Comparison of ENCODE assay signal across 8 cellular contexts in the genomic region with DNA sequence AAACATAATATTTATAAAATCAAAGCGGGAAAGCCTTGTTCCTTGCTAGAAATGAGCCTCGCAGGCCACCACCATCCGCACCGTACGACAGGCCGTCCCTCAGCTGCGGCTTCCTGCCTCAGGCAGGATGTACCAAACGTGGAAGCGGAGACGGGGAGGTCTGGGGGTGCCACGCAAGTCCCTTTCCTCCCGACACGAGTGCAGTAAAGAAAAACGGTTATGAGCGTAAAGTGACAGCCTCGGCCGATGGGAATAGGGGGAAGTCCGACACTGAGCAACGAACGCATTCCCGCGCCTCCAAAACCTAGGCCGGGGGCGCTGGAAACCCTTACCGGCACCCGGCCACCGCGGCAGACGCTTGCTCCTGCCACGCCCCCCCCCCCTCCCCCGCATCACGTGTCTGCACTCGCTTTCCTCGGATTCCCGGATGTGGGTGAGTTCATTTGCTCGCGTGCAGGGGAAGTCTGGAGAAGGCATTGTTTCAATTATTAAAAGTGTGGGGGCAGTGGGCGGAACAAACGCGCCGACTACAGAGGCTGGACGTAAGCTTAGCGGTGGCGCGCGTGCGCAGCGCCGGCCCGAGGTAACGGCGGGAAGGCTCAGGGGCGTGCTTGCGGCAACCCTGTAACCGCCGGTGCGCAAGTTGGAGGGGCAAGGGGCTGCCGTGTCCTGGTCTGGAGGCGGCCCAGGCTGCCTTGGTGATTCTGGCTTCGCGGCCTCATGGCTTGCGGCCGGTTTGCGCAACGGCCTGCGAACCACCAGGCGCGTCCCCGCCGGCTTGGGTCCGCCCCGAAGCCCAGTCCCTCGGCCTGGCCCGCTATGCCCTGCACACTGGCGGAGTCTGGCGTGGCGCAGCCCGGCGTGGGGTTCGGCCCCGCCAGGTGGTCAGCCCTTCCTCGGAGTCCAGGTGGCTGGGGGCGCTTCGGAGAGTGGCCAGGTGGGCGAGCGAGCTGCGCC. TPM values are rescaled to one million over a fixed set of nuclear protein-coding genes. Genes with fewer than 3 reads are reported as not detected.
DNase-seq lines count a peak whose midpoint lies in the region; ATAC-seq and TF ChIP-seq lines count a peak whose summit lies in the region.

A gene with protein sequence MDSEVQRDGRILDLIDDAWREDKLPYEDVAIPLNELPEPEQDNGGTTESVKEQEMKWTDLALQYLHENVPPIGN (minus strand): TSS at position 366 of the 957 bp plus-strand sequence. CDS start 3,081 bp downstream, outside the sequence.
A gene (plus strand): TSS at position 438 of the 957 bp plus-strand sequence. CDS start 9,264 bp downstream, outside the sequence.

- H3K27me3 ChIP-seq in H7 (ENCODE audit: control insufficient read depth, insufficient read depth, low read length) = no peaks in the 10 kb centered on the region

- ATAC-seq in stimulated activated naive CD8-positive, alpha-beta T cell treated with anti-CD3 and anti-CD28 coated beads, Interleukin-15, amount 100 ng/mL, for 72 hours = peak; percentile 90

- H3K4me3 ChIP-seq in H7 (ENCODE audit: insufficient read depth, low read depth, low read length) (peak within 1 kb of the TSS; percentile 80), fibroblast of the aortic adventitia (ENCODE audit: low read depth, low read length) (peak within 1 kb of the TSS; percentile 94)

- peaks cover 48% of the 10 kb centered on the region for H3K36me3 Mint-ChIP-seq in nephron progenitor cell (ENCODE audit: low read depth)

- peaks cover 7% of the 10 kb centered on the region for H3K36me3 ChIP-seq in H7 (replicated peaks; ENCODE audit: control insufficient read depth, insufficient read depth, low read length)

- H3K4me3 Mint-ChIP-seq in nephron progenitor cell = peak within 1 kb of the TSS; percentile 88
- H3K4me3 Mint-ChIP-seq in stimulated activated naive CD8-positive, alpha-beta T cell treated with anti-CD3 and anti-CD28 coated beads, Interleukin-15, amount 100 ng/mL, for 72 hours = peak within 1 kb of the TSS; percentile 96 to 100

- H3K27ac Mint-ChIP-seq in nephron progenitor cell = peak within 1 kb of the TSS; percentile 99
- H3K27ac Mint-ChIP-seq in stimulated activated naive CD8-positive, alpha-beta T cell treated with anti-CD3 and anti-CD28 coated beads, Interleukin-15, amount 100 ng/mL, for 72 hours = peak within 1 kb of the TSS; percentile 98 to 99

- H3K27me3 Mint-ChIP-seq in nephron progenitor cell (ENCODE audit: low read depth, poor library complexity) = peaks cover 2% of the 10 kb centered on the region
- H3K27me3 Mint-ChIP-seq in stimulated activated naive CD8-positive, alpha-beta T cell treated with anti-CD3 and anti-CD28 coated beads, Interleukin-15, amount 100 ng/mL, for 72 hours = no peaks in the 10 kb centered on the region

- H3K9me3 Mint-ChIP-seq in nephron progenitor cell = no peaks in the 10 kb centered on the region
- H3K9me3 Mint-ChIP-seq in stimulated activated naive CD8-positive, alpha-beta T cell treated with anti-CD3 and anti-CD28 coated beads, Interleukin-15, amount 100 ng/mL, for 72 hours = no peaks in the 10 kb centered on the region

- peaks cover 40% of the 10 kb centered on the region for H3K4me1 Mint-ChIP-seq in nephron progenitor cell
- peaks cover 59% of the 10 kb centered on the region for H3K4me1 Mint-ChIP-seq in stimulated activated naive CD8-positive, alpha-beta T cell treated with anti-CD3 and anti-CD28 coated beads, Interleukin-15, amount 100 ng/mL, for 72 hours

- DNase-seq in ELF-1 (ENCODE audit: low read depth, low spot score) = peak; percentile 98
- DNase-seq in H7 = peak; percentile 92
- DNase-seq in M059J (ENCODE audit: low read depth) = peak; percentile 100
- peak; percentile 96 to 97 for DNase-seq in SHP77 (lab: John Stamatoyannopoulos, UW)
- DNase-seq in activated effector memory CD4-positive, alpha-beta T cell treated with Interleukin-2 at 50 U/mL for 16 hours = peak; percentile 89
- DNase-seq in fibroblast of the aortic adventitia (ENCODE audit: low read depth) = peak; percentile 99
- peak; percentile 85 for DNase-seq in nephron progenitor cell
- DNase-seq in stimulated activated naive CD8-positive, alpha-beta T cell treated with anti-CD3 and anti-CD28 coated beads, Interleukin-15, amount 100 ng/mL, for 72 hours = peak; percentile 91 to 97

- no peak for TF ChIP-seq CTCF in fibroblast of the aortic adventitia (IDR thresholded peaks at IDR 0.05; ENCODE audit: insufficient read depth, low read length)
- TF ChIP-seq CTCF in nephron progenitor cell (IDR thresholded peaks at IDR 0.05) = no peak

RNA-seq across cellular contexts. Expression of the first gene that starts in this region (rescaled TPM):
- 44.7 and 49.1 TPM in 2 replicates for total RNA-seq in H7 (2014; rRNA removed; shearing (Covaris generic))
- total RNA-seq in M059J (2014; rRNA removed; shearing (Covaris generic)) = 208 and 216 TPM in 2 replicates
- total RNA-seq in fibroblast of the aortic adventitia (ENCODE audit: low replicate concordance) = 123 and 137 TPM in 2 replicates

RNA-seq across cellular contexts. Expression of the second gene that starts in this region (rescaled TPM):
- total RNA-seq in H7 (2014; rRNA removed; shearing (Covaris generic)) = 13.7 and 21.4 TPM in 2 replicates
- total RNA-seq in M059J (2014; rRNA removed; shearing (Covaris generic)) = 20.7 and 26.3 TPM in 2 replicates
- total RNA-seq in fibroblast of the aortic adventitia (ENCODE audit: low replicate concordance) = 19.4 and 28.9 TPM in 2 replicates

Comparison
In these comparisons a context has a peak if more than half of its experiments do, and no peak if none do; other contexts are left out.
1. Peak in every context shown above with its lines: DNase-seq, ATAC-seq and H3K4me3 ChIP-seq.